In genomic region chr1:30749691-30750583, GRCh38 we compare ENCODE assay signal across 8 cellular contexts. TPM values are rescaled to one million over a fixed set of nuclear protein-coding genes. Genes with fewer than 3 reads are reported as not detected.
DNase-seq lines count a peak whose midpoint lies in the region; ATAC-seq and TF ChIP-seq lines count a peak whose summit lies in the region.

No MANE protein-coding gene starts in this region.

- no peak overlapping the region for H2BK15ac ChIP-seq in H9 (ENCODE audit: low read depth, low read length)

- H3K4me2 ChIP-seq in H9 (ENCODE audit: insufficient read depth, insufficient read length, low read length) = no peak overlapping the region

- H3K79me2 ChIP-seq in H9 (ENCODE audit: insufficient read depth, low read length) = no peaks in the 10 kb centered on the region

- H3K23me2 ChIP-seq in H9 (ENCODE audit: insufficient read length, low read depth, low read length, poor library complexity, severe bottlenecking) = no peaks in the 10 kb centered on the region

- H2BK120ac ChIP-seq in H9 (ENCODE audit: low read depth, low read length, poor library complexity, severe bottlenecking) = no peak overlapping the region

- intact Hi-C loops in activated CD4-positive, alpha-beta T cell treated with anti-CD3 and anti-CD28 coated beads, Interleukin-2, amount 10 ng/mL, durations not matched to agents 24 days and 14 days (cut with micrococcal nuclease) = loop anchor here (1.0 to 10.0 kb wide), 3 partner anchors 7 to 315 kb away; partner anchors contain the start of genes LAPTM5 and PUM1
- intact Hi-C loops in dendritic cell treated with granulocyte-macrophage colony-stimulating factor and Interleukin-4, amounts not matched to agents 40 ng/mL and 50 ng/mL, for 4 days (cut with micrococcal nuclease) = no loop called here
- intact Hi-C loops in breast epithelium (cut with DNase I; ENCODE audit: low total_unique reads) = no loop called here

- no peak overlapping the region for H3K9ac ChIP-seq in H9 (ENCODE audit: extremely low read depth, insufficient read length, low read length)

- H3K36me3 ChIP-seq in breast epithelium = no peaks in the 10 kb centered on the region

- H3T11ph ChIP-seq in H9 (ENCODE audit: low read length) = no peak overlapping the region

- H4K91ac ChIP-seq in H9 (ENCODE audit: insufficient read length, low read depth, low read length) = no peak overlapping the region

- no peak overlapping the region for H4K5ac ChIP-seq in H9 (ENCODE audit: insufficient read length, low read depth, low read length)

- peak; percentile 31 for ATAC-seq in stimulated activated naive CD8-positive, alpha-beta T cell treated with anti-CD3 and anti-CD28 coated beads, Interleukin-15, Interleukin-2, amounts not matched to agents 100 U/mL and 50 U/mL, for 24 hours
- no peak for ATAC-seq in HG03139 (IDR thresholded peaks at IDR 0.05; ENCODE audit: unreplicated experiment)

- H2BK5ac ChIP-seq in H9 (ENCODE audit: insufficient read length, low read length) = no peak overlapping the region

- H3K27me3 ChIP-seq in H9 (ENCODE audit: insufficient read depth, low read length) (no peaks in the 10 kb centered on the region), breast epithelium (no peaks in the 10 kb centered on the region)

- H2AK5ac ChIP-seq in H9 (ENCODE audit: insufficient read length, low read length) = no peak overlapping the region

- peak overlapping the region in 2 of 3 experiments; percentile 33 to 53; a peak in 2 of 7 replicates for H3K27ac Mint-ChIP-seq in H9
- H3K27ac Mint-ChIP-seq in activated CD4-positive, alpha-beta T cell treated with anti-CD3 and anti-CD28 coated beads, Interleukin-2, amount 10 ng/mL, durations not matched to agents 24 days and 14 days = peak overlapping the region; percentile 99
- peak overlapping the region; percentile 84 for H3K27ac Mint-ChIP-seq in dendritic cell treated with granulocyte-macrophage colony-stimulating factor and Interleukin-4, amounts not matched to agents 40 ng/mL and 50 ng/mL, for 4 days

- no CpG with 5 or more reads among the region's 23 CpGs for WGBS in H9 (ENCODE audit: extremely low coverage, insufficient read length, low lambda C conversion rate)

- no peak overlapping the region; the same call in 1 of the 2 replicates for H3K14ac ChIP-seq in H9 (ENCODE audit: insufficient read depth, low read length)

- H3K4me1 ChIP-seq in H9 (ENCODE audit: insufficient read depth, low read length) (no peaks in the 10 kb centered on the region; the same call in 1 of the 2 replicates), breast epithelium (no peaks in the 10 kb centered on the region)

- H3K9me3 ChIP-seq in H9 (ENCODE audit: control insufficient read depth, low read depth, low read length) (no peaks in the 10 kb centered on the region), breast epithelium (no peaks in the 10 kb centered on the region)

- H3K4me1 Mint-ChIP-seq in H9 = peaks cover 39 to 50% of the 10 kb centered on the region in 2 experiments
- H3K4me1 Mint-ChIP-seq in activated CD4-positive, alpha-beta T cell treated with anti-CD3 and anti-CD28 coated beads, Interleukin-2, amount 10 ng/mL, durations not matched to agents 24 days and 14 days = peaks cover 89% of the 10 kb centered on the region
- peaks cover 97% of the 10 kb centered on the region for H3K4me1 Mint-ChIP-seq in dendritic cell treated with granulocyte-macrophage colony-stimulating factor and Interleukin-4, amounts not matched to agents 40 ng/mL and 50 ng/mL, for 4 days (ENCODE audit: low read depth)

- H2BK20ac ChIP-seq in H9 (ENCODE audit: low read depth, low read length, poor library complexity, severe bottlenecking) = no peak overlapping the region

- peaks cover 3% of the 10 kb centered on the region; the same call in 1 of the 2 replicates for H3K27me3 Mint-ChIP-seq in H9 (ENCODE audit: low read depth)
- H3K27me3 Mint-ChIP-seq in activated CD4-positive, alpha-beta T cell treated with anti-CD3 and anti-CD28 coated beads, Interleukin-2, amount 10 ng/mL, durations not matched to agents 24 days and 14 days = no peaks in the 10 kb centered on the region
- H3K27me3 Mint-ChIP-seq in dendritic cell treated with granulocyte-macrophage colony-stimulating factor and Interleukin-4, amounts not matched to agents 40 ng/mL and 50 ng/mL, for 4 days = no peaks in the 10 kb centered on the region

- H3K36me3 Mint-ChIP-seq in H9 (ENCODE audit: insufficient read depth in 1 of 3, low read depth in 3 of 3) = no peaks in the 10 kb centered on the region
- H3K36me3 Mint-ChIP-seq in activated CD4-positive, alpha-beta T cell treated with anti-CD3 and anti-CD28 coated beads, Interleukin-2, amount 10 ng/mL, durations not matched to agents 24 days and 14 days (ENCODE audit: low read depth) = peaks cover 51% of the 10 kb centered on the region
- peaks cover 79% of the 10 kb centered on the region for H3K36me3 Mint-ChIP-seq in dendritic cell treated with granulocyte-macrophage colony-stimulating factor and Interleukin-4, amounts not matched to agents 40 ng/mL and 50 ng/mL, for 4 days (ENCODE audit: low read depth)

- H2BK12ac ChIP-seq in H9 (ENCODE audit: insufficient read length, low read depth, low read length) = no peak overlapping the region

- no peak overlapping the region for H4K8ac ChIP-seq in H9 (replicated peaks; ENCODE audit: insufficient read length, low read depth, low read length)

- H3K27ac ChIP-seq in H9 (ENCODE audit: insufficient read length, low read depth, low read length) (no peak overlapping the region), breast epithelium (no peak overlapping the region)

- DNase-seq in H9 (no peak), erythroblast (lab: John Stamatoyannopoulos, UW) (no peak), dedifferentiated amniotic fluid mesenchymal stem cell (ENCODE audit: extremely low spot score) (no peak), breast epithelium (ENCODE audit: low spot score in 2 of 2) (no peak)
- peak; percentile 89 for DNase-seq in activated CD4-positive, alpha-beta T cell treated with anti-CD3 and anti-CD28 coated beads, Interleukin-2, amount 10 ng/mL, durations not matched to agents 24 days and 14 days
- peak; percentile 68 for DNase-seq in stimulated activated naive CD8-positive, alpha-beta T cell treated with anti-CD3 and anti-CD28 coated beads, Interleukin-15, Interleukin-2, amounts not matched to agents 100 U/mL and 50 U/mL, for 24 hours

- H4K20me1 ChIP-seq in H9 (ENCODE audit: control insufficient read depth, insufficient read depth, insufficient read length) = no peaks in the 10 kb centered on the region

- no peak overlapping the region for H3K4me3 ChIP-seq in breast epithelium

- TF ChIP-seq CTCF in H9 (conservative IDR thresholded peaks at IDR 0.05) (no peak), breast epithelium (IDR thresholded peaks at IDR 0.05) (no peak)

- TF ChIP-seq POLR2A in erythroblast (IDR thresholded peaks at IDR 0.05; ENCODE audit: low read length) (no peak), breast epithelium (IDR thresholded peaks at IDR 0.05) (no peak)

- H2AFZ ChIP-seq in H9 (ENCODE audit: low read length) = no peak overlapping the region

- no peak overlapping the region for H3K4me3 Mint-ChIP-seq in H9
- H3K4me3 Mint-ChIP-seq in activated CD4-positive, alpha-beta T cell treated with anti-CD3 and anti-CD28 coated beads, Interleukin-2, amount 10 ng/mL, durations not matched to agents 24 days and 14 days = peak overlapping the region; percentile 89
- H3K4me3 Mint-ChIP-seq in dendritic cell treated with granulocyte-macrophage colony-stimulating factor and Interleukin-4, amounts not matched to agents 40 ng/mL and 50 ng/mL, for 4 days = no peak overlapping the region

- H3K23ac ChIP-seq in H9 (ENCODE audit: insufficient read length, low read depth, low read length) = no peak overlapping the region

- H3K9me3 Mint-ChIP-seq in H9 = no peaks in the 10 kb centered on the region
- H3K9me3 Mint-ChIP-seq in activated CD4-positive, alpha-beta T cell treated with anti-CD3 and anti-CD28 coated beads, Interleukin-2, amount 10 ng/mL, durations not matched to agents 24 days and 14 days = no peaks in the 10 kb centered on the region
- no peaks in the 10 kb centered on the region for H3K9me3 Mint-ChIP-seq in dendritic cell treated with granulocyte-macrophage colony-stimulating factor and Interleukin-4, amounts not matched to agents 40 ng/mL and 50 ng/mL, for 4 days

- H3K79me1 ChIP-seq in H9 (ENCODE audit: insufficient read depth, low read depth, low read length, poor library complexity, severe bottlenecking) = no peaks in the 10 kb centered on the region

- no peak overlapping the region for H3K4ac ChIP-seq in H9 (ENCODE audit: low read depth, low read length)

- no peak overlapping the region for H3K56ac ChIP-seq in H9 (ENCODE audit: insufficient read length, low read depth, low read length)

- no peak overlapping the region for H3K18ac ChIP-seq in H9 (ENCODE audit: insufficient read length, low read depth, low read length)

RNA-seq across cellular contexts. Expression of gene LAPTM5, which starts 7.6 kb away (rescaled TPM):
- total RNA-seq in H9 (2021) (0.15 and 0.20 TPM in 2 replicates), breast epithelium (100 to 1,000 TPM in 1 of 3 donors, 10 to 100 TPM in 2; 41.3 to 130 (median 70.1) TPM)
- 178 and 179 TPM in 2 replicates for total RNA-seq in activated CD4-positive, alpha-beta T cell treated with anti-CD3 and anti-CD28 coated beads, Interleukin-2, amount 10 ng/mL, durations not matched to agents 24 days and 14 days

RNA-seq across cellular contexts. Expression of gene MATN1, which starts 26.6 kb away (rescaled TPM):
- total RNA-seq in H9 (2021) = not detected in 2 replicates
- total RNA-seq in activated CD4-positive, alpha-beta T cell treated with anti-CD3 and anti-CD28 coated beads, Interleukin-2, amount 10 ng/mL, durations not matched to agents 24 days and 14 days = 0.50 and 0.54 TPM in 2 replicates
- total RNA-seq in breast epithelium = not detected

Comparison
In these comparisons a context has a peak if more than half of its experiments do, and no peak if none do; other contexts are left out.
1. DNase-seq: peak in activated CD4-positive, alpha-beta T cell treated with anti-CD3 and anti-CD28 coated beads, Interleukin-2, amount 10 ng/mL, durations not matched to agents 24 days and 14 days (single experiment) and stimulated activated naive CD8-positive, alpha-beta T cell treated with anti-CD3 and anti-CD28 coated beads, Interleukin-15, Interleukin-2, amounts not matched to agents 100 U/mL and 50 U/mL, for 24 hours (single experiment); none in H9 (single experiment), erythroblast (0 of 2), dedifferentiated amniotic fluid mesenchymal stem cell (single experiment) and breast epithelium (0 of 2).
2. H3K27ac Mint-ChIP-seq: peak in every context shown above with its lines; median percentile 99 in activated CD4-positive, alpha-beta T cell treated with anti-CD3 and anti-CD28 coated beads, Interleukin-2, amount 10 ng/mL, durations not matched to agents 24 days and 14 days; 84 in dendritic cell treated with granulocyte-macrophage colony-stimulating factor and Interleukin-4, amounts not matched to agents 40 ng/mL and 50 ng/mL, for 4 days; 43 in H9.
3. RNA of gene LAPTM5, which starts 7.6 kb away (total RNA-seq): 178 to 179 TPM in activated CD4-positive, alpha-beta T cell treated with anti-CD3 and anti-CD28 coated beads, Interleukin-2, amount 10 ng/mL, durations not matched to agents 24 days and 14 days and 41.3 to 130 TPM in breast epithelium; 0.15 to 0.20 TPM in H9; every median in the first group is over 10 times any median in the second.